ENCODE assay signal across 22 cellular contexts in genomic region chr17:50636804-50637195, GRCh38. TPM values are rescaled to one million over a fixed set of nuclear protein-coding genes. Genes with fewer than 3 reads are reported as not detected.
DNase-seq lines count a peak whose midpoint lies in the region; ATAC-seq, FAIRE-seq and TF ChIP-seq lines count a peak whose summit lies in the region.
"Had no signal": no experiment of that assay in that cellular context is flagged by ENCODE, and none has a peak within 500 bp of the region (broad histone marks: within the 10 kb centered on the region; RNA-seq: fewer than 3 reads in every experiment).

No MANE protein-coding gene starts in this region.

- no peak overlapping the region for H3K9ac ChIP-seq in BLaER1
- H3K9ac ChIP-seq in duodenal mucosa (ENCODE audit: low read depth in 1 of 2, low read length in 2 of 2): no peak overlapping the region
- H3K9ac ChIP-seq: neural progenitor cell had no signal

- POLR2A ChIA-PET in PC-9 (lab: Charles Lee; ENCODE audit: unreplicated experiment): interaction anchor here (0.7 kb wide), 1 partner anchor 57 kb away, joined by 4 read pairs; no protein-coding TSS in a partner anchor

- H3K4me3 ChIP-seq in BLaER1 (no peak overlapping the region), PC-9 (peak overlapping the region; percentile 81), duodenal mucosa (ENCODE audit: low read depth in 1 of 2, low read length in 2 of 2) (peak overlapping the region; percentile 2 to 75)
- H3K4me3 ChIP-seq: HAP-1, heart right ventricle, neural progenitor cell had no signal

- FAIRE-seq in RCC 7860 (lab: Jason Lieb, UNC): no peak
- FAIRE-seq: GM19239 had no signal

- H3K9me2 ChIP-seq in PC-9 (ENCODE audit: insufficient read depth): no peaks in the 10 kb centered on the region

- no TSS peak for BruUV-seq in PC-9 (replicated peaks; lab: Mats Ljungman, UMichigan)

- no peaks in the 10 kb centered on the region for H3K36me3 ChIP-seq in BLaER1
- peaks cover 36% of the 10 kb centered on the region for H3K36me3 ChIP-seq in PC-9 (ENCODE audit: low read depth)
- H3K36me3 ChIP-seq in duodenal mucosa (ENCODE audit: control insufficient read depth in 1 of 2, insufficient read depth in 2 of 2, low read length in 2 of 2): no peaks in the 10 kb centered on the region
- H3K36me3 ChIP-seq: HAP-1, heart right ventricle, neural progenitor cell had no signal

- peaks cover 76% of the 10 kb centered on the region for H3F3A ChIP-seq in PC-9 (ENCODE audit: insufficient read depth, low read depth)

- DNase-seq in PC-9 (no peak), neural crest cell (ENCODE audit: low read depth, low spot score) (no peak), T-helper 2 cell (no peak), RCC 7860 (ENCODE audit: low spot score) (no peak), sciatic nerve (ENCODE audit: low spot score) (no peak)
- DNase-seq: activated B cell treated with CpG ODN at 0.5 μM for 24 hours; activated CD4-positive, alpha-beta T cell treated with anti-CD3 and anti-CD28 coated beads, Interleukin-2, amount 50 U/mL, for 48 hours; activated naive CD8-positive, alpha-beta T cell treated with anti-CD3 and anti-CD28 coated beads, Interleukin-2, amount 10 ng/mL, durations not matched to agents 7 days and 5 days; CD4-positive, alpha-beta T cell; cerebellar nuclear complex; DMS153; erythroblast; heart right ventricle; NCI-H1048; NCI-H2029; NCI-H2227 treated with DMSO at 0.1 percent for 48 hours had no signal

- H3K27ac Mint-ChIP-seq in neural crest cell (ENCODE audit: unreplicated experiment): peak overlapping the region; percentile 19
- H3K27ac Mint-ChIP-seq: activated B cell treated with CpG ODN at 0.5 μM for 24 hours; activated naive CD8-positive, alpha-beta T cell treated with anti-CD3 and anti-CD28 coated beads, Interleukin-2, amount 10 ng/mL, durations not matched to agents 7 days and 5 days; activated T-helper 2 cell treated with anti-CD3 and anti-CD28 coated beads, Interferon-gamma antibody, Interleukin-2, Interleukin-4, amounts not matched to agents 10 μg/mL and 5 μg/mL and 100 μg/mL, durations not matched to agents 14 hours and 24 hours and 36 hours; CD4-positive, alpha-beta T cell; neural progenitor cell had no signal

- H3K36me3 Mint-ChIP-seq in neural crest cell (ENCODE audit: low read depth): no peaks in the 10 kb centered on the region
- H3K36me3 Mint-ChIP-seq: activated naive CD8-positive, alpha-beta T cell treated with anti-CD3 and anti-CD28 coated beads, Interleukin-2, amount 10 ng/mL, durations not matched to agents 7 days and 5 days; neural progenitor cell had no signal

- H3K27ac ChIP-seq in BLaER1: no peak overlapping the region
- peak overlapping the region; percentile 91 for H3K27ac ChIP-seq in PC-9
- no peak overlapping the region for H3K27ac ChIP-seq in duodenal mucosa (ENCODE audit: low read depth, low read length)
- H3K27ac ChIP-seq: heart right ventricle, neural progenitor cell had no signal

- peak overlapping the region; percentile 75; the same call in 1 of the 2 replicates for H3K4me2 ChIP-seq in BLaER1
- H3K4me2 ChIP-seq in PC-9: peak overlapping the region; percentile 96
- H3K4me2 ChIP-seq: neural progenitor cell had no signal

- ATAC-seq in sciatic nerve: no peak
- ATAC-seq: heart right ventricle had no signal

- no peak overlapping the region for H2AFZ ChIP-seq in PC-9
- H2AFZ ChIP-seq: neural progenitor cell had no signal

- H3K79me2 ChIP-seq in PC-9 (ENCODE audit: low read depth): peaks cover 73% of the 10 kb centered on the region

- CTCF ChIA-PET in PC-9 (lab: Charles Lee): interaction anchor here (0.6 to 4.7 kb wide), 4 partner anchors 24 to 385 kb away, joined by 3 to 33 read pairs (median 5); no protein-coding TSS in a partner anchor

- H3K9me3 Mint-ChIP-seq in neural crest cell: no peaks in the 10 kb centered on the region
- H3K9me3 Mint-ChIP-seq: activated B cell treated with CpG ODN at 0.5 μM for 24 hours; activated naive CD8-positive, alpha-beta T cell treated with anti-CD3 and anti-CD28 coated beads, Interleukin-2, amount 10 ng/mL, durations not matched to agents 7 days and 5 days; activated T-helper 2 cell treated with anti-CD3 and anti-CD28 coated beads, Interferon-gamma antibody, Interleukin-2, Interleukin-4, amounts not matched to agents 10 μg/mL and 5 μg/mL and 100 μg/mL, durations not matched to agents 14 hours and 24 hours and 36 hours; CD4-positive, alpha-beta T cell; neural progenitor cell had no signal

- no peaks in the 10 kb centered on the region for H3K9me3 ChIP-seq in BLaER1
- no peaks in the 10 kb centered on the region for H3K9me3 ChIP-seq in PC-9 (ENCODE audit: insufficient read depth, low read depth)
- H3K9me3 ChIP-seq in duodenal mucosa (ENCODE audit: control insufficient read depth in 1 of 2, low read length in 2 of 2): no peaks in the 10 kb centered on the region
- H3K9me3 ChIP-seq: HAP-1, heart right ventricle had no signal

- H3K4me1 Mint-ChIP-seq in neural crest cell: peaks cover 15% of the 10 kb centered on the region
- H3K4me1 Mint-ChIP-seq: activated naive CD8-positive, alpha-beta T cell treated with anti-CD3 and anti-CD28 coated beads, Interleukin-2, amount 10 ng/mL, durations not matched to agents 7 days and 5 days had no signal

- H3K27me3 ChIP-seq in BLaER1 (peaks cover 61% of the 10 kb centered on the region), PC-9 (ENCODE audit: insufficient read depth, low read depth) (no peaks in the 10 kb centered on the region), duodenal mucosa (ENCODE audit: control insufficient read depth in 1 of 2, insufficient read depth in 2 of 2, low read length in 2 of 2) (peaks cover 0 to 6% of the 10 kb centered on the region in 2 donors)

- H3K4me3 Mint-ChIP-seq in neural crest cell: no peak overlapping the region
- H3K4me3 Mint-ChIP-seq: activated B cell treated with CpG ODN at 0.5 μM for 24 hours; activated naive CD8-positive, alpha-beta T cell treated with anti-CD3 and anti-CD28 coated beads, Interleukin-2, amount 10 ng/mL, durations not matched to agents 7 days and 5 days; CD4-positive, alpha-beta T cell; neural progenitor cell had no signal

- no peak for TF ChIP-seq CTCF in PC-9 (conservative IDR thresholded peaks at IDR 0.05)
- no peak for TF ChIP-seq CTCF in neural crest cell (conservative IDR thresholded peaks at IDR 0.05)

- H3K4me1 ChIP-seq in BLaER1: peaks cover 47% of the 10 kb centered on the region
- peaks cover 84% of the 10 kb centered on the region for H3K4me1 ChIP-seq in PC-9 (replicated peaks; ENCODE audit: insufficient read depth)
- peaks cover 60 to 64% of the 10 kb centered on the region in 2 donors for H3K4me1 ChIP-seq in duodenal mucosa (ENCODE audit: control insufficient read depth in 1 of 2, insufficient read depth in 2 of 2, low read length in 2 of 2)
- H3K4me1 ChIP-seq: HAP-1 had no signal

- H4K20me1 ChIP-seq in BLaER1 (peaks cover 29% of the 10 kb centered on the region), PC-9 (ENCODE audit: insufficient read depth) (no peaks in the 10 kb centered on the region)

- intact Hi-C loops in PC-9 (cut with micrococcal nuclease; ENCODE audit: unreplicated experiment): no loop called here
- intact Hi-C loops in sciatic nerve (cut with DNase I): no loop called here

- H3K27me3 Mint-ChIP-seq in neural crest cell (ENCODE audit: low read depth): peaks cover 67% of the 10 kb centered on the region

RNA-seq across cellular contexts. Expression of gene ABCC3, which starts 2.1 kb away (rescaled TPM):
- total RNA-seq in PC-9 (2021) (221 and 273 TPM in 2 replicates), neural crest cell (not detected in 2 replicates), sciatic nerve (5.4 TPM)
- total RNA-seq: activated T-helper 2 cell treated with anti-CD3 and anti-CD28 coated beads, Interferon-gamma antibody, Interleukin-2, Interleukin-4, amounts not matched to agents 10 μg/mL and 5 μg/mL and 100 μg/mL, durations not matched to agents 14 hours and 24 hours and 36 hours had no signal

Comparison
In these comparisons a context has a peak if more than half of its experiments do, and no peak if none do; other contexts are left out.
1. RNA of gene ABCC3, which starts 2.1 kb away (total RNA-seq): 221 to 273 TPM in PC-9; 5.4 TPM in sciatic nerve (single experiment) and not detected in neural crest cell; every median in the first group is over 10 times any median in the second.